In the genomic region with DNA sequence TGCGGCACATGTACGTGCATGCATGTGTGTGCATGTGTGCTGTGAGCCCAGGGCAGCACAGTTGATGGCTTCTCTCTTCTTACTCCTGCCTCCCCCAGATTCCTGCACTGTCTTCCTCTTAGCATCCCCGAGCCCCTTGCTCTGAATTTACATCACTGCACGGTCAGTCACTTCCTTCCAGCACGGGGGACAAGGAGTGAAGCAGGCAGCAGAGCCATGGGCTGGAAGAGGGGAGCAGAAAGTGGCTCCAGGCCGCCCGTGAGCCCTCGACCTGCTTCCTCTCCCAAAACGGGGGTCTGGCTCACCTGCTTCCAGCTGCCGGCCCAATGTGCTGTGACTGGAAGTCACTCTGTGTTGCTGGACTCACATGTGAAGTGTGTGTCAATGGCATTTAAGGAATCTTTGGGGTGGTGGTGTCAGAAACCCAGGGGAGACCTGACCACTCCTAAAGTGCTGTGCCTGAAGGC, we compare ENCODE assay signal across 1 cellular context.
TF ChIP-seq lines count a peak whose summit lies in the region.

No MANE protein-coding gene starts in this region.

TF ChIP-seq in HEK293, 187 proteins besides CTCF, POLR2A, EP300 and RAD21 (continued from another document):
- TF ChIP-seq ZSCAN30 (tag by site-specific recombination; IDR thresholded peaks at IDR 0.05) (no peak), ZNF704 (tag by site-specific recombination; IDR thresholded peaks at IDR 0.05) (no peak), RBAK (tag by site-specific recombination; IDR thresholded peaks at IDR 0.05) (no peak), ZNF660 (tag by site-specific recombination; IDR thresholded peaks at IDR 0.05) (no peak)
